ENCODE assay signal across 36 cellular contexts in the genomic region with DNA sequence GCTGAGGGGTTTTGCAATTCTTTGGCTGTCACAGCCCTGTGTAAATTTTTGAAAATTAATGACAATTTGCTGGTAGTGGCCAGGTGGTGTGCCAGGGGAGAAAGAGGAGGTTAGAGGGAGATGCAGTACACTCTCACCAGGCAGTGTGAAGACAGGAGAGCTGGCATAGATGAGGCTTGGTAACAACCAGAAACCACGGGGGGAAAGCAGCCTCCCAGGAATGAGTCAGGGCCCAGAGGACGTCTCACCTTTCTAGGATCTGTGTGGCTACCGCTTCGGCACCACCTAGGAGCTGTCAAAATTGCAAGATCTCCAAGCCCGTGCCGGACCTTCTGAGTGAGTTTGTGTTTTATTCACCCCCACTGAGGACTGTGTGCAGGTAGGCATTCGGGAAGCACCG.
DNase-seq lines count a peak whose midpoint lies in the region; ATAC-seq and TF ChIP-seq lines count a peak whose summit lies in the region.
"Had no signal": no experiment of that assay in that cellular context is flagged by ENCODE, and none has a peak within 500 bp of the region (broad histone marks: within the 10 kb centered on the region; RNA-seq: fewer than 3 reads in every experiment).

No MANE protein-coding gene starts in this region.

- H3K36me3 Mint-ChIP-seq in GM23338 (ENCODE audit: low read depth): no peaks in the 10 kb centered on the region
- no peaks in the 10 kb centered on the region for H3K36me3 Mint-ChIP-seq in nephron progenitor cell (ENCODE audit: low read depth)
- H3K36me3 Mint-ChIP-seq in osteocyte (ENCODE audit: unreplicated experiment): no peaks in the 10 kb centered on the region
- H3K36me3 Mint-ChIP-seq in activated T-helper 17 cell treated with anti-CD3 and anti-CD28 coated beads, Interleukin-2, amount 50 U/mL, for 72 hours (ENCODE audit: low read depth): no peaks in the 10 kb centered on the region
- H3K36me3 Mint-ChIP-seq: activated naive CD4-positive, alpha-beta T cell treated with anti-CD3 and anti-CD28 coated beads, Interleukin-2, amount 50 U/mL, for 72 hours; T-cell had no signal

- DNase-seq in DMS53 (lab: John Stamatoyannopoulos, UW) (peak; percentile 6), DMS53 treated with DMSO at 0.1 percent for 48 hours (lab: John Stamatoyannopoulos, UW; ENCODE audit: unreplicated experiment) (no peak), GM23338 (ENCODE audit: low spot score) (no peak), RPMI7951 (ENCODE audit: low read depth) (peak; percentile 27), nephron progenitor cell (no peak), osteocyte (ENCODE audit: extremely low spot score, unreplicated experiment) (no peak), dorsolateral prefrontal cortex (no peak)
- DNase-seq: activated CD4-positive, alpha-beta T cell treated with anti-CD3 and anti-CD28 coated beads, Interleukin-2, amount 10 ng/mL, durations not matched to agents 24 days and 14 days; activated CD8-positive, alpha-beta memory T cell treated with anti-CD3 and anti-CD28 coated beads for 24 hours; activated effector memory CD4-positive, alpha-beta T cell treated with Interleukin-2 at 50 U/mL for 16 hours; activated T-cell treated with anti-CD3 and anti-CD28 coated beads for 4 hours; anterior cingulate cortex; Caco-2; caudate nucleus; DMS79; effector memory CD8-positive, alpha-beta T cell; erythroblast; glutamatergic neuron; GM23248; left lung; NCI-H2029 treated with DMSO at 0.1 percent for 48 hours; NCI-H446; NCI-H82; stimulated activated CD4-positive, alpha-beta T cell treated with anti-CD3 and anti-CD28 coated beads, Interleukin-4, amount 100 ng/mL, for 4 hours; T-cell; transverse colon; WERI-Rb-1 had no signal

- H3K9me3 Mint-ChIP-seq in GM23338: no peaks in the 10 kb centered on the region
- peaks cover 7% of the 10 kb centered on the region for H3K9me3 Mint-ChIP-seq in nephron progenitor cell
- H3K9me3 Mint-ChIP-seq in osteocyte (ENCODE audit: unreplicated experiment): no peaks in the 10 kb centered on the region
- H3K9me3 Mint-ChIP-seq in activated T-helper 17 cell treated with anti-CD3 and anti-CD28 coated beads, Interleukin-2, amount 50 U/mL, for 72 hours: no peaks in the 10 kb centered on the region
- H3K9me3 Mint-ChIP-seq: activated CD4-positive, alpha-beta T cell treated with anti-CD3 and anti-CD28 coated beads, Interleukin-2, amount 10 ng/mL, durations not matched to agents 24 days and 14 days had no signal

- H3K36me3 ChIP-seq in GM23338 (ENCODE audit: insufficient read depth): no peaks in the 10 kb centered on the region
- H3K36me3 ChIP-seq: left lung, neutrophil, SJSA1, transverse colon, WERI-Rb-1 had no signal

- H3K4me3 Mint-ChIP-seq in GM23338 (no peak overlapping the region), nephron progenitor cell (no peak overlapping the region), osteocyte (ENCODE audit: unreplicated experiment) (no peak overlapping the region)
- H3K4me3 Mint-ChIP-seq in activated T-helper 17 cell treated with anti-CD3 and anti-CD28 coated beads, Interleukin-2, amount 50 U/mL, for 72 hours: no peak overlapping the region
- H3K4me3 Mint-ChIP-seq: activated CD4-positive, alpha-beta T cell treated with anti-CD3 and anti-CD28 coated beads, Interleukin-2, amount 10 ng/mL, durations not matched to agents 24 days and 14 days; effector memory CD8-positive, alpha-beta T cell; T-cell had no signal

- H2AFZ ChIP-seq in GM23338: 0 out of 2 replicates have a peak overlapping the region, but pooled peaks have one; percentile 23
- H2AFZ ChIP-seq: GM23248 had no signal

- H3K27me3 Mint-ChIP-seq in GM23338 (ENCODE audit: insufficient read depth, low read depth, poor library complexity) (peaks cover 4% of the 10 kb centered on the region), nephron progenitor cell (ENCODE audit: low read depth, poor library complexity) (peaks cover 7% of the 10 kb centered on the region), osteocyte (ENCODE audit: unreplicated experiment) (peaks cover 11% of the 10 kb centered on the region)
- H3K27me3 Mint-ChIP-seq in activated T-helper 17 cell treated with anti-CD3 and anti-CD28 coated beads, Interleukin-2, amount 50 U/mL, for 72 hours: peaks cover 3% of the 10 kb centered on the region
- H3K27me3 Mint-ChIP-seq: activated CD4-positive, alpha-beta T cell treated with anti-CD3 and anti-CD28 coated beads, Interleukin-2, amount 10 ng/mL, durations not matched to agents 24 days and 14 days; T-cell had no signal

- no peaks in the 10 kb centered on the region for H3K4me1 ChIP-seq in GM23338 (ENCODE audit: insufficient read depth)
- H3K4me1 ChIP-seq: Caco-2, left lung, SJSA1, transverse colon had no signal

- TF ChIP-seq CTCF in GM23338 (conservative IDR thresholded peaks at IDR 0.05; ENCODE audit: low read depth in 2 of 2): no peak
- no peak for TF ChIP-seq CTCF in nephron progenitor cell (IDR thresholded peaks at IDR 0.05)
- no peak for TF ChIP-seq CTCF in osteocyte (IDR thresholded peaks at IDR 0.05)
- TF ChIP-seq CTCF in dorsolateral prefrontal cortex (IDR thresholded peaks at IDR 0.05 in 54 of 56, conservative IDR thresholded peaks at IDR 0.05 in 2 of 56; ENCODE audit: low read depth in 1 of 56, partially characterized antibody in 56 of 56): no peak

- H3K4me2 ChIP-seq in GM23338: no peak overlapping the region

- H3K27ac ChIP-seq in GM23338 (ENCODE audit: low read depth) (no peak overlapping the region), dorsolateral prefrontal cortex (no peak overlapping the region)
- H3K27ac ChIP-seq: 22Rv1, C4-2B, coronary artery, GM23248, left lung, neutrophil, SJSA1, transverse colon, WERI-Rb-1 had no signal

- H3K27me3 ChIP-seq in GM23338 (ENCODE audit: insufficient read depth) (no peaks in the 10 kb centered on the region), dorsolateral prefrontal cortex (no peaks in the 10 kb centered on the region)
- H3K27me3 ChIP-seq: left lung, neutrophil, SJSA1, transverse colon had no signal

- H3F3A ChIP-seq in GM23338 (replicated peaks; ENCODE audit: low read depth): no peaks in the 10 kb centered on the region

- H3K4me1 Mint-ChIP-seq in GM23338: no peaks in the 10 kb centered on the region; the same call in 2 of the 3 replicates
- peaks cover 15% of the 10 kb centered on the region for H3K4me1 Mint-ChIP-seq in nephron progenitor cell
- H3K4me1 Mint-ChIP-seq in osteocyte (ENCODE audit: unreplicated experiment): no peaks in the 10 kb centered on the region
- no peaks in the 10 kb centered on the region for H3K4me1 Mint-ChIP-seq in activated T-helper 17 cell treated with anti-CD3 and anti-CD28 coated beads, Interleukin-2, amount 50 U/mL, for 72 hours
- H3K4me1 Mint-ChIP-seq: activated CD4-positive, alpha-beta T cell treated with anti-CD3 and anti-CD28 coated beads, Interleukin-2, amount 10 ng/mL, durations not matched to agents 24 days and 14 days; T-cell had no signal

- intact Hi-C loops in dorsolateral prefrontal cortex (cut with DNase I): no loop called here

- no peaks in the 10 kb centered on the region for H3K79me2 ChIP-seq in GM23338 (replicated peaks; ENCODE audit: insufficient read depth)

- H4K20me1 ChIP-seq in GM23338 (replicated peaks; ENCODE audit: insufficient read depth): no peaks in the 10 kb centered on the region

- H3K27ac Mint-ChIP-seq in GM23338: no peak overlapping the region
- H3K27ac Mint-ChIP-seq in nephron progenitor cell: peak overlapping the region; percentile 55
- H3K27ac Mint-ChIP-seq in osteocyte (ENCODE audit: unreplicated experiment): no peak overlapping the region
- no peak overlapping the region for H3K27ac Mint-ChIP-seq in activated T-helper 17 cell treated with anti-CD3 and anti-CD28 coated beads, Interleukin-2, amount 50 U/mL, for 72 hours
- H3K27ac Mint-ChIP-seq: activated CD4-positive, alpha-beta T cell treated with anti-CD3 and anti-CD28 coated beads, Interleukin-2, amount 10 ng/mL, durations not matched to agents 24 days and 14 days; activated naive CD4-positive, alpha-beta T cell treated with anti-CD3 and anti-CD28 coated beads, Interleukin-2, amount 50 U/mL, for 72 hours; effector memory CD8-positive, alpha-beta T cell; progenitor cell of endocrine pancreas; T-cell had no signal

- 0 out of 2 replicates have a peak, but pooled peaks cover 6% of the 10 kb centered on the region for H3K9me2 ChIP-seq in GM23338 (ENCODE audit: insufficient read depth)

- ATAC-seq in GM23338: no peak
- ATAC-seq in activated T-helper 17 cell treated with anti-CD3 and anti-CD28 coated beads, Interleukin-2, amount 50 U/mL, for 72 hours (replicated peaks): no peak
- ATAC-seq: activated naive CD4-positive, alpha-beta T cell treated with anti-CD3 and anti-CD28 coated beads, Interleukin-2, amount 50 U/mL, for 72 hours; effector memory CD8-positive, alpha-beta T cell; K562; left lung; T-cell had no signal

- H3K4me3 ChIP-seq in GM23338: no peak overlapping the region
- no peak overlapping the region for H3K4me3 ChIP-seq in dorsolateral prefrontal cortex
- H3K4me3 ChIP-seq: coronary artery, GM23248, K562, left lung, SJSA1, transverse colon had no signal

TF ChIP-seq in GM23338, 12 proteins besides CTCF, POLR2A, EP300 and RAD21 (continues in another document):
- TF ChIP-seq EZH2phosphoT487 (IDR thresholded peaks at IDR 0.05; ENCODE audit: unreplicated experiment) (no peak), EZH2 (IDR thresholded peaks at IDR 0.05; ENCODE audit: low read depth, unreplicated experiment) (no peak), JUNB (IDR thresholded peaks at IDR 0.05; ENCODE audit: unreplicated experiment) (no peak)
- TF ChIP-seq, protein P1, sequence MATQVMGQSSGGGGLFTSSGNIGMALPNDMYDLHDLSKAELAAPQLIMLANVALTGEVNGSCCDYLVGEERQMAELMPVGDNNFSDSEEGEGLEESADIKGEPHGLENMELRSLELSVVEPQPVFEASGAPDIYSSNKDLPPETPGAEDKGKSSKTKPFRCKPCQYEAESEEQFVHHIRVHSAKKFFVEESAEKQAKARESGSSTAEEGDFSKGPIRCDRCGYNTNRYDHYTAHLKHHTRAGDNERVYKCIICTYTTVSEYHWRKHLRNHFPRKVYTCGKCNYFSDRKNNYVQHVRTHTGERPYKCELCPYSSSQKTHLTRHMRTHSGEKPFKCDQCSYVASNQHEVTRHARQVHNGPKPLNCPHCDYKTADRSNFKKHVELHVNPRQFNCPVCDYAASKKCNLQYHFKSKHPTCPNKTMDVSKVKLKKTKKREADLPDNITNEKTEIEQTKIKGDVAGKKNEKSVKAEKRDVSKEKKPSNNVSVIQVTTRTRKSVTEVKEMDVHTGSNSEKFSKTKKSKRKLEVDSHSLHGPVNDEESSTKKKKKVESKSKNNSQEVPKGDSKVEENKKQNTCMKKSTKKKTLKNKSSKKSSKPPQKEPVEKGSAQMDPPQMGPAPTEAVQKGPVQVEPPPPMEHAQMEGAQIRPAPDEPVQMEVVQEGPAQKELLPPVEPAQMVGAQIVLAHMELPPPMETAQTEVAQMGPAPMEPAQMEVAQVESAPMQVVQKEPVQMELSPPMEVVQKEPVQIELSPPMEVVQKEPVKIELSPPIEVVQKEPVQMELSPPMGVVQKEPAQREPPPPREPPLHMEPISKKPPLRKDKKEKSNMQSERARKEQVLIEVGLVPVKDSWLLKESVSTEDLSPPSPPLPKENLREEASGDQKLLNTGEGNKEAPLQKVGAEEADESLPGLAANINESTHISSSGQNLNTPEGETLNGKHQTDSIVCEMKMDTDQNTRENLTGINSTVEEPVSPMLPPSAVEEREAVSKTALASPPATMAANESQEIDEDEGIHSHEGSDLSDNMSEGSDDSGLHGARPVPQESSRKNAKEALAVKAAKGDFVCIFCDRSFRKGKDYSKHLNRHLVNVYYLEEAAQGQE (IDR thresholded peaks at IDR 0.05; ENCODE audit: unreplicated experiment): no peak

Comparison
In these comparisons a context has a peak if more than half of its experiments do, and no peak if none do; other contexts are left out.
1. DNase-seq: peak in DMS53 (single experiment) and RPMI7951 (single experiment); none in DMS53 treated with DMSO at 0.1 percent for 48 hours (single experiment), GM23338 (single experiment), nephron progenitor cell (single experiment), osteocyte (single experiment) and dorsolateral prefrontal cortex (0 of 10).